Comparison of ENCODE assay signal across 19 cellular contexts in the genomic region with DNA sequence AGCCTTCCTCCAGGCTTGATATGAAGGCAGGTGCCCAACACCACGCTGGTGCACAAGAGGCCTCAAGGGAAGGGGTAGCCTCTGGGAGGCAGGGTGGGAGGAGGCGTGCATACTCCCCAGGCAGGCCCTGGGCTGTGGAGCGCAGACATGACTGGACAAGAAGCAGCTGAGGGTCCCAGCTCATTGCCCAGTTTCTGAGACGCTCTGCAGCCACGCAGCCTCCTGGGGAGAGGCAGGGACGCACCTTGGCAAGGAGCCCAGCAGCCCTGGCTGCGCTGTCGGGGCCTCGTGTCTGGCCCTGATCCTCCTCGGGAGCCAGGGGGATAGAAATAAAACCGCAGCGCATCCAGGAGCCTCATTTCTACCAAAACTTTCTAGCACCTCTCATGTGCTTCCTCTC. TPM values are rescaled to one million over a fixed set of nuclear protein-coding genes. Genes with fewer than 3 reads are reported as not detected.
A peak's percentile ranks its signal among the peaks of the same experiment; 100 is the strongest.
DNase-seq lines count a peak whose midpoint lies in the region; ATAC-seq and TF ChIP-seq lines count a peak whose summit lies in the region.
"Had no signal": no experiment of that assay in that cellular context is flagged by ENCODE, and none has a peak within 500 bp of the region (broad histone marks: within the 10 kb centered on the region; RNA-seq: fewer than 3 reads in every experiment).

No MANE protein-coding gene starts in this region.

- H3K4me1 ChIP-seq in neutrophil (ENCODE audit: control insufficient read depth in 1 of 2, insufficient read depth in 1 of 2, low read depth in 1 of 2, low read length in 1 of 2) = peaks cover 81 to 91% of the 10 kb centered on the region in 2 experiments
- H3K4me1 ChIP-seq: parathyroid adenoma had no signal

- peaks cover 7% of the 10 kb centered on the region for H3K36me3 ChIP-seq in neutrophil

- peak overlapping the region; percentile 50 to 61 for H3K4me3 ChIP-seq in neutrophil (ENCODE audit: low read depth in 1 of 2, low read length in 1 of 2)

- H3K4me1 Mint-ChIP-seq in brain = peaks cover 78% of the 10 kb centered on the region

- ATAC-seq in HG03571 (IDR thresholded peaks at IDR 0.05; ENCODE audit: unreplicated experiment) = no peak
- ATAC-seq: activated CD8-positive, alpha-beta memory T cell treated with anti-CD3 and anti-CD28 coated beads, Interleukin-2, amount 10 ng/mL, durations not matched to agents 7 days and 5 days; CD8-positive, alpha-beta T cell; Panc1; T-cell had no signal

- H3K27me3 ChIP-seq in neutrophil = no peaks in the 10 kb centered on the region

- no peaks in the 10 kb centered on the region for H3K9me3 ChIP-seq in neutrophil

- H3K4me3 Mint-ChIP-seq in brain = peak overlapping the region in 2 of 5 experiments; percentile 30 to 49
- H3K4me3 Mint-ChIP-seq: activated B cell treated with CpG ODN at 0.5 μM for 24 hours; activated CD8-positive, alpha-beta memory T cell treated with anti-CD3 and anti-CD28 coated beads, Interleukin-2, amount 10 ng/mL, durations not matched to agents 7 days and 5 days; CD8-positive, alpha-beta T cell; T-cell had no signal

- peaks cover 24% of the 10 kb centered on the region for H3K27me3 Mint-ChIP-seq in brain

- H3K27ac Mint-ChIP-seq in brain = peak overlapping the region; percentile 53 to 89 (median 83)
- H3K27ac Mint-ChIP-seq: activated B cell treated with CpG ODN at 0.5 μM for 24 hours; activated CD8-positive, alpha-beta memory T cell treated with anti-CD3 and anti-CD28 coated beads, Interleukin-2, amount 10 ng/mL, durations not matched to agents 7 days and 5 days; CD8-positive, alpha-beta T cell; T-cell had no signal

- peaks cover 0 to 3% (median 0%) of the 10 kb centered on the region in 5 experiments for H3K9me3 Mint-ChIP-seq in brain
- H3K9me3 Mint-ChIP-seq: activated B cell treated with CpG ODN at 0.5 μM for 24 hours; CD8-positive, alpha-beta T cell; T-cell had no signal

- TF ChIP-seq CTCF in brain (conservative IDR thresholded peaks at IDR 0.05) = no peak
- TF ChIP-seq CTCF in neutrophil (IDR thresholded peaks at IDR 0.05) = no peak

- H3K27ac ChIP-seq in neutrophil = peak overlapping the region; percentile 99
- H3K27ac ChIP-seq: parathyroid adenoma had no signal

- DNase-seq in NCI-H1417 (lab: John Stamatoyannopoulos, UW) = peak; percentile 34 to 79 (median 69)
- no peak for DNase-seq in NCI-H1417 treated with DMSO at 0.1 percent for 48 hours (lab: John Stamatoyannopoulos, UW)
- DNase-seq in NCI-H1105 treated with DMSO at 0.1 percent for 48 hours (lab: John Stamatoyannopoulos, UW) = peak; percentile 88
- DNase-seq in SKM-1 (lab: John Stamatoyannopoulos, UW; ENCODE audit: unreplicated experiment) = no peak
- no peak for DNase-seq in NCI-H2227 (lab: John Stamatoyannopoulos, UW; ENCODE audit: unreplicated experiment)
- DNase-seq: activated B cell treated with CpG ODN at 0.5 μM for 24 hours; activated CD8-positive, alpha-beta memory T cell treated with anti-CD3 and anti-CD28 coated beads, Interleukin-2, amount 10 ng/mL, durations not matched to agents 7 days and 5 days; activated naive CD4-positive, alpha-beta T cell treated with Interleukin-2 at 50 U/mL for 16 hours; CD8-positive, alpha-beta T cell; GDM1; kidney glomerular epithelial cell; NCI-H226; stimulated activated CD4-positive, alpha-beta T cell treated with anti-CD3 and anti-CD28 coated beads, Interleukin-12 subunit alpha, Interleukin-12 subunit beta, amount 100 ng/mL, for 4 hours; T-cell had no signal

- no peaks in the 10 kb centered on the region for H3K36me3 Mint-ChIP-seq in brain
- H3K36me3 Mint-ChIP-seq: activated CD8-positive, alpha-beta memory T cell treated with anti-CD3 and anti-CD28 coated beads, Interleukin-2, amount 10 ng/mL, durations not matched to agents 7 days and 5 days; CD8-positive, alpha-beta T cell; T-cell had no signal

RNA-seq across cellular contexts. Expression of a gene that starts 2.1 kb away (rescaled TPM):
- 1.4 TPM for polyA plus RNA-seq in brain (ENCODE audit: insufficient read depth, low read depth, low replicate concordance)

Comparison
In these comparisons a context has a peak if more than half of its experiments do, and no peak if none do; other contexts are left out.
1. DNase-seq: peak in NCI-H1417 (3 of 3) and NCI-H1105 treated with DMSO at 0.1 percent for 48 hours (single experiment); none in NCI-H1417 treated with DMSO at 0.1 percent for 48 hours (single experiment), SKM-1 (single experiment) and NCI-H2227 (single experiment).